12 cellular contexts compared by ENCODE assay signal in the genomic region with DNA sequence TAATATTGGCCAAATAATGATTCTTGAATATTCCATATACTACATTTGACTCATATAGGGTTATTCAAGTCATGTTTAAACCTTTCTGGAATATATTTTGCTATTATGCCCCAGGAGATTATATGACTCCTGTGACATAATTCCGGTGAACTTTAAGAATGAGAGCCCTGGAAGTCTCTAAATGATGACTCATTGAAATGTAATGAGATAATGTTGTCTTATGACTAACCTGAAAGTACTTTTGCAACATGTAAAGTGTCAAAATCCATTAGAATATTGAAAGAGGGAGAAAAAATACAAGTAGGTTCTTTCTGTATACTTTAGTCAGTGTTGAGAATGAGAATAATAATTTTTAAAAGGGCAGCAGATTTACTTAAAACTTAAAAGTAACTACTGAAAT.
DNase-seq lines count a peak whose midpoint lies in the region; ATAC-seq, FAIRE-seq and TF ChIP-seq lines count a peak whose summit lies in the region.
"Had no signal": no experiment of that assay in that cellular context is flagged by ENCODE, and none has a peak within 500 bp of the region (broad histone marks: within the 10 kb centered on the region; RNA-seq: fewer than 3 reads in every experiment).

No MANE protein-coding gene starts in this region.

- CTCF ChIA-PET in K562 (lab: Yijun Ruan, JAX; ENCODE audit: low intra/inter-chr PET ratio), result no interaction called here

- no peaks in the 10 kb centered on the region for H3K9me3 ChIP-seq in K562 (replicated peaks; ENCODE audit: control insufficient read depth, insufficient read depth, low read depth, low read length)
- H3K9me3 ChIP-seq: spleen, upper lobe of left lung had no signal

- TF ChIP-seq RAD21 in K562 (CRISPR knock-in tag; conservative IDR thresholded peaks at IDR 0.05 in 1 of 2, IDR thresholded peaks at IDR 0.05 in 1 of 2), result no peak

- no peak for TF ChIP-seq POLR2A in K562 (conservative IDR thresholded peaks at IDR 0.05)

- H3K4me2 ChIP-seq in K562 (ENCODE audit: insufficient read depth, low read length), result no peak overlapping the region

- POLR2A ChIA-PET in K562 (lab: Yijun Ruan, JAX), result interaction anchor here (0.6 kb wide), 1 partner anchor 41 kb away, joined by 6 read pairs; no protein-coding TSS in a partner anchor

- H4K20me1 ChIP-seq in K562 (replicated peaks; ENCODE audit: control insufficient read depth, insufficient read depth, low read length), result no peaks in the 10 kb centered on the region

- FAIRE-seq in K562 (lab: Jason Lieb, UNC), result no peak

- no peaks in the 10 kb centered on the region for H3K79me2 ChIP-seq in K562 (ENCODE audit: control insufficient read depth, insufficient read depth, low read length)

- ATAC-seq in K562 (peak; percentile 83), left colon (no peak), HG03520 (IDR thresholded peaks at IDR 0.05; ENCODE audit: unreplicated experiment) (no peak)
- ATAC-seq: activated CD8-positive, alpha-beta T cell treated with anti-CD3 and anti-CD28 coated beads, Interleukin-2, amount 10 ng/mL, durations not matched to agents 7 days and 5 days had no signal

- 5% methylated on average over 1 of the region's 1 CpG for WGBS in K562 (ENCODE audit: insufficient coverage, low coverage, missing lambda C conversion rate)

- in situ Hi-C loops in Caki2 (cut with HindIII; ENCODE audit: low pct_unique_long_range_greater_than_20kb, low sequenced_read_pairs), result no loop called here
- in situ Hi-C loops in K562 (cut with MboI), result no loop called here

- H3K27me3 ChIP-seq in K562 (ENCODE audit: control insufficient read depth in 2 of 2, insufficient read depth in 2 of 2, low read length in 2 of 2), result no peaks in the 10 kb centered on the region
- H3K27me3 ChIP-seq: spleen, upper lobe of left lung had no signal

- DNase-seq in Caki2 (ENCODE audit: low read depth), result peak; percentile 37
- peak; percentile 83 for DNase-seq in HT1080 (ENCODE audit: low read depth)
- DNase-seq in K562 (ENCODE audit: extremely low read depth in 1 of 4, low spot score in 3 of 4), result peak; percentile 14 to 53 (median 25)
- DNase-seq in kidney tubule cell (ENCODE audit: low spot score), result peak; percentile 69
- DNase-seq in left colon, result no peak
- DNase-seq in amygdala (lab: John Stamatoyannopoulos, UW), result no peak
- DNase-seq in NCI-H2081 (lab: John Stamatoyannopoulos, UW), result no peak
- DNase-seq: activated CD8-positive, alpha-beta T cell treated with anti-CD3 and anti-CD28 coated beads, Interleukin-2, amount 10 ng/mL, durations not matched to agents 7 days and 5 days; NCI-H2171; spleen; upper lobe of left lung had no signal

- TF ChIP-seq CTCF in K562 (IDR thresholded peaks at IDR 0.05 in 2 of 3, conservative IDR thresholded peaks at IDR 0.05 in 1 of 3; ENCODE audit: insufficient read depth in 2 of 3, low read depth in 1 of 3, low read length in 3 of 3), result no peak

- no peaks in the 10 kb centered on the region for H3K36me3 ChIP-seq in K562 (ENCODE audit: control insufficient read depth, insufficient read depth, low read length)
- H3K36me3 ChIP-seq: spleen, upper lobe of left lung had no signal

- intact Hi-C loops in K562 (cut with micrococcal nuclease), result no loop called here
- intact Hi-C loops in left colon (cut with DNase I, micrococcal nuclease), result no loop called here

- BruUV-seq in K562 (replicated peaks; lab: Mats Ljungman, UMichigan), result no TSS peak

- peak; percentile 52; the same call in 1 of the 2 replicates for TF ChIP-seq EP300 in K562 (IDR thresholded peaks at IDR 0.05; ENCODE audit: low read length)

- no peak overlapping the region for H3K4me3 ChIP-seq in K562
- H3K4me3 ChIP-seq: spleen, upper lobe of left lung had no signal

- peaks cover 0 to 10% of the 10 kb centered on the region in 2 experiments; a peak in 3 of 5 replicates for H3K4me1 ChIP-seq in K562 (replicated peaks in 1 of 2; ENCODE audit: control insufficient read depth in 2 of 2, insufficient read depth in 2 of 2, low read length in 2 of 2)
- H3K4me1 ChIP-seq: spleen, upper lobe of left lung had no signal

- peak overlapping the region; percentile 61 for H3K27ac ChIP-seq in K562 (ENCODE audit: extremely low read depth, low read depth, low read length)
- H3K27ac ChIP-seq: spleen, upper lobe of left lung had no signal

- no peak overlapping the region for H3K9ac ChIP-seq in K562 (ENCODE audit: insufficient read depth in 1 of 2, low read depth in 2 of 2, low read length in 2 of 2)

- H2AFZ ChIP-seq in K562 (ENCODE audit: low read depth, low read length), result peak overlapping the region; percentile 76

- H3K9me1 ChIP-seq in K562 (ENCODE audit: control insufficient read depth, insufficient read depth, low read length), result no peaks in the 10 kb centered on the region

TF ChIP-seq in K562, 482 proteins besides CTCF, POLR2A, EP300 and RAD21 (continues in another document):
- peak; percentile 80 for TF ChIP-seq SMARCA4 (IDR thresholded peaks at IDR 0.05)
- peak; percentile 15 for TF ChIP-seq MEIS2 (IDR thresholded peaks at IDR 0.05; ENCODE audit: partially characterized antibody)
- TF ChIP-seq BACH1 (tag; IDR thresholded peaks at IDR 0.05), result peak; percentile 57; the same call in 1 of the 2 replicates
- TF ChIP-seq ZNF316 (IDR thresholded peaks at IDR 0.05), result peak; percentile 98
- TF ChIP-seq, protein P1, sequence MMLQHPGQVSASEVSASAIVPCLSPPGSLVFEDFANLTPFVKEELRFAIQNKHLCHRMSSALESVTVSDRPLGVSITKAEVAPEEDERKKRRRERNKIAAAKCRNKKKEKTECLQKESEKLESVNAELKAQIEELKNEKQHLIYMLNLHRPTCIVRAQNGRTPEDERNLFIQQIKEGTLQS (IDR thresholded peaks at IDR 0.05), result peak; percentile 97
- TF ChIP-seq, protein P1 (CRISPR knock-in tag; conservative IDR thresholded peaks at IDR 0.05), result no peak
- no peak for TF ChIP-seq ZNF76 (CRISPR knock-in tag; IDR thresholded peaks at IDR 0.05; ENCODE audit: borderline replicate concordance)
- peak; percentile 45 to 66; a peak in 2 of 4 replicates for TF ChIP-seq TRIM24 (IDR thresholded peaks at IDR 0.05)
- TF ChIP-seq, protein P2, sequence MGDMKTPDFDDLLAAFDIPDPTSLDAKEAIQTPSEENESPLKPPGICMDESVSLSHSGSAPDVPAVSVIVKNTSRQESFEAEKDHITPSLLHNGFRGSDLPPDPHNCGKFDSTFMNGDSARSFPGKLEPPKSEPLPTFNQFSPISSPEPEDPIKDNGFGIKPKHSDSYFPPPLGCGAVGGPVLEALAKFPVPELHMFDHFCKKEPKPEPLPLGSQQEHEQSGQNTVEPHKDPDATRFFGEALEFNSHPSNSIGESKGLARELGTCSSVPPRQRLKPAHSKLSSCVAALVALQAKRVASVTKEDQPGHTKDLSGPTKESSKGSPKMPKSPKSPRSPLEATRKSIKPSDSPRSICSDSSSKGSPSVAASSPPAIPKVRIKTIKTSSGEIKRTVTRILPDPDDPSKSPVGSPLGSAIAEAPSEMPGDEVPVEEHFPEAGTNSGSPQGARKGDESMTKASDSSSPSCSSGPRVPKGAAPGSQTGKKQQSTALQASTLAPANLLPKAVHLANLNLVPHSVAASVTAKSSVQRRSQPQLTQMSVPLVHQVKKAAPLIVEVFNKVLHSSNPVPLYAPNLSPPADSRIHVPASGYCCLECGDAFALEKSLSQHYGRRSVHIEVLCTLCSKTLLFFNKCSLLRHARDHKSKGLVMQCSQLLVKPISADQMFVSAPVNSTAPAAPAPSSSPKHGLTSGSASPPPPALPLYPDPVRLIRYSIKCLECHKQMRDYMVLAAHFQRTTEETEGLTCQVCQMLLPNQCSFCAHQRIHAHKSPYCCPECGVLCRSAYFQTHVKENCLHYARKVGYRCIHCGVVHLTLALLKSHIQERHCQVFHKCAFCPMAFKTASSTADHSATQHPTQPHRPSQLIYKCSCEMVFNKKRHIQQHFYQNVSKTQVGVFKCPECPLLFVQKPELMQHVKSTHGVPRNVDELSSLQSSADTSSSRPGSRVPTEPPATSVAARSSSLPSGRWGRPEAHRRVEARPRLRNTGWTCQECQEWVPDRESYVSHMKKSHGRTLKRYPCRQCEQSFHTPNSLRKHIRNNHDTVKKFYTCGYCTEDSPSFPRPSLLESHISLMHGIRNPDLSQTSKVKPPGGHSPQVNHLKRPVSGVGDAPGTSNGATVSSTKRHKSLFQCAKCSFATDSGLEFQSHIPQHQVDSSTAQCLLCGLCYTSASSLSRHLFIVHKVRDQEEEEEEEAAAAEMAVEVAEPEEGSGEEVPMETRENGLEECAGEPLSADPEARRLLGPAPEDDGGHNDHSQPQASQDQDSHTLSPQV (IDR thresholded peaks at IDR 0.05), result peak; percentile 59
- peak; percentile 73 for TF ChIP-seq ARID1B (IDR thresholded peaks at IDR 0.05)
- no peak for TF ChIP-seq MCM5 (IDR thresholded peaks at IDR 0.05; ENCODE audit: low read depth)
- TF ChIP-seq EWSR1 (IDR thresholded peaks at IDR 0.05; ENCODE audit: borderline replicate concordance, low read depth, partially characterized antibody), result no peak
- TF ChIP-seq SNRNP70 (optimal IDR thresholded peaks at IDR 0.05; ENCODE audit: low read depth, low read length), result no peak
- no peak for TF ChIP-seq PHB (CRISPR knock-in tag; IDR thresholded peaks at IDR 0.05)
- no peak for TF ChIP-seq PRPF4 (IDR thresholded peaks at IDR 0.05; ENCODE audit: insufficient read depth, low read depth, low read length, poor library complexity, severe bottlenecking)
- no peak for TF ChIP-seq ZFP36 (IDR thresholded peaks at IDR 0.05; ENCODE audit: low read depth, low read length, partially characterized antibody)
- TF ChIP-seq E2F1 (CRISPR knock-in tag; IDR thresholded peaks at IDR 0.05), result no peak
- peak; percentile 80; the same call in 1 of the 2 replicates for TF ChIP-seq JUN (IDR thresholded peaks at IDR 0.05; ENCODE audit: borderline replicate concordance, low read depth, low read length)
- TF ChIP-seq JUN (CRISPR knock-in tag; IDR thresholded peaks at IDR 0.05; ENCODE audit: borderline replicate concordance), result no peak
- TF ChIP-seq ZFPM2 (CRISPR knock-in tag; IDR thresholded peaks at IDR 0.05), result no peak
- no peak for TF ChIP-seq PTTG1 (tag; IDR thresholded peaks at IDR 0.05; ENCODE audit: low read depth)

Comparison
In these comparisons a context has a peak if more than half of its experiments do, and no peak if none do; other contexts are left out.
1. DNase-seq: peak in Caki2 (single experiment), HT1080 (single experiment), K562 (4 of 4) and kidney tubule cell (single experiment); none in left colon (0 of 2), amygdala (0 of 56) and NCI-H2081 (0 of 2).